ENCODE assay signal across 19 cellular contexts in genomic region chr1:185420588-185421081, GRCh38.
A peak's percentile ranks its signal among the peaks of the same experiment; 100 is the strongest.
DNase-seq lines count a peak whose midpoint lies in the region; ATAC-seq, FAIRE-seq and TF ChIP-seq lines count a peak whose summit lies in the region.
"Had no signal": no experiment of that assay in that cellular context is flagged by ENCODE, and none has a peak within 500 bp of the region (broad histone marks: within the 10 kb centered on the region; RNA-seq: fewer than 3 reads in every experiment).

No MANE protein-coding gene starts in this region.

- H3K9me3 Mint-ChIP-seq in activated naive CD4-positive, alpha-beta T cell treated with anti-CD3 and anti-CD28 coated beads, Interleukin-2, amount 50 U/mL, for 72 hours: no peaks in the 10 kb centered on the region
- H3K9me3 Mint-ChIP-seq in stimulated activated naive CD8-positive, alpha-beta T cell treated with anti-CD3 and anti-CD28 coated beads, Interleukin-15, Interleukin-2, amounts not matched to agents 100 ng/mL and 50 ng/mL, for 24 hours: no peaks in the 10 kb centered on the region
- H3K9me3 Mint-ChIP-seq: nephron progenitor cell had no signal

- H3K27ac ChIP-seq in prostate gland: no peak overlapping the region

- H3K36me3 Mint-ChIP-seq in activated naive CD4-positive, alpha-beta T cell treated with anti-CD3 and anti-CD28 coated beads, Interleukin-2, amount 50 U/mL, for 72 hours: no peaks in the 10 kb centered on the region
- H3K36me3 Mint-ChIP-seq in stimulated activated naive CD8-positive, alpha-beta T cell treated with anti-CD3 and anti-CD28 coated beads, Interleukin-15, Interleukin-2, amounts not matched to agents 100 ng/mL and 50 ng/mL, for 24 hours (ENCODE audit: low read depth): no peaks in the 10 kb centered on the region

- H3K4me1 ChIP-seq in prostate gland (replicated peaks): no peaks in the 10 kb centered on the region

- intact Hi-C loops in prostate gland (cut with DNase I): no loop called here

- no peak for DNase-seq in activated naive CD4-positive, alpha-beta T cell treated with anti-CD3 and anti-CD28 coated beads, Interleukin-2, amount 50 U/mL, for 72 hours (ENCODE audit: low spot score in 2 of 2)
- DNase-seq in activated naive CD4-positive, alpha-beta T cell (lab: John Stamatoyannopoulos, UW): no peak
- DNase-seq in SIG-M5 (lab: John Stamatoyannopoulos, UW) (peak; percentile 21), NCI-H2081 treated with DMSO at 0.1 percent for 48 hours (lab: John Stamatoyannopoulos, UW) (no peak), urothelium cell line (ENCODE audit: low spot score) (no peak), prostate gland (ENCODE audit: low spot score) (no peak)
- peak; percentile 12 for DNase-seq in central memory CD4-positive, alpha-beta T cell
- DNase-seq: activated CD4-positive, CD25-positive, alpha-beta regulatory T cell treated with anti-CD3 and anti-CD28 coated beads, Interleukin-2, amount 50 U/mL, for 72 hours; cortex of kidney; GOT3; mammary epithelial cell; NCI-H1105 treated with DMSO at 0.1 percent for 48 hours; NCI-H2171 treated with DMSO at 0.1 percent for 48 hours; NCI-H774; nephron progenitor cell; T1000 had no signal

- H3K36me3 ChIP-seq in prostate gland: no peaks in the 10 kb centered on the region

- ATAC-seq in activated naive CD4-positive, alpha-beta T cell treated with anti-CD3 and anti-CD28 coated beads, Interleukin-2, amount 50 U/mL, for 72 hours: peak; percentile 34 to 39
- ATAC-seq: GM12878, K562 had no signal

- no peaks in the 10 kb centered on the region for H3K9me3 ChIP-seq in prostate gland

- FAIRE-seq in urothelium cell line (lab: Jason Lieb, UNC): no peak
- FAIRE-seq: GM12878, K562 had no signal

- peaks cover 10% of the 10 kb centered on the region for H3K4me1 Mint-ChIP-seq in stimulated activated naive CD8-positive, alpha-beta T cell treated with anti-CD3 and anti-CD28 coated beads, Interleukin-15, Interleukin-2, amounts not matched to agents 100 ng/mL and 50 ng/mL, for 24 hours (ENCODE audit: low read depth)
- H3K4me1 Mint-ChIP-seq: nephron progenitor cell had no signal

- H3K4me3 ChIP-seq in prostate gland: no peak overlapping the region
- H3K4me3 ChIP-seq: GM12878, K562 had no signal

- no peaks in the 10 kb centered on the region for H3K27me3 Mint-ChIP-seq in stimulated activated naive CD8-positive, alpha-beta T cell treated with anti-CD3 and anti-CD28 coated beads, Interleukin-15, Interleukin-2, amounts not matched to agents 100 ng/mL and 50 ng/mL, for 24 hours

- no peak overlapping the region for H3K27ac Mint-ChIP-seq in activated naive CD4-positive, alpha-beta T cell treated with anti-CD3 and anti-CD28 coated beads, Interleukin-2, amount 50 U/mL, for 72 hours
- peak overlapping the region; percentile 86 for H3K27ac Mint-ChIP-seq in stimulated activated naive CD8-positive, alpha-beta T cell treated with anti-CD3 and anti-CD28 coated beads, Interleukin-15, Interleukin-2, amounts not matched to agents 100 ng/mL and 50 ng/mL, for 24 hours
- H3K27ac Mint-ChIP-seq: nephron progenitor cell had no signal

- TF ChIP-seq CTCF in prostate gland (IDR thresholded peaks at IDR 0.05): no peak

- no peak overlapping the region for H3K4me3 Mint-ChIP-seq in stimulated activated naive CD8-positive, alpha-beta T cell treated with anti-CD3 and anti-CD28 coated beads, Interleukin-15, Interleukin-2, amounts not matched to agents 100 ng/mL and 50 ng/mL, for 24 hours
- H3K4me3 Mint-ChIP-seq: nephron progenitor cell had no signal

- H3K27me3 ChIP-seq in prostate gland (replicated peaks; ENCODE audit: insufficient read depth): no peaks in the 10 kb centered on the region

- TF ChIP-seq POLR2A in prostate gland (IDR thresholded peaks at IDR 0.05): no peak

Comparison
In these comparisons a context has a peak if more than half of its experiments do, and no peak if none do; other contexts are left out.
1. DNase-seq: peak in SIG-M5 (single experiment) and central memory CD4-positive, alpha-beta T cell (single experiment); none in activated naive CD4-positive, alpha-beta T cell treated with anti-CD3 and anti-CD28 coated beads, Interleukin-2, amount 50 U/mL, for 72 hours (0 of 2), activated naive CD4-positive, alpha-beta T cell (0 of 4), NCI-H2081 treated with DMSO at 0.1 percent for 48 hours (single experiment), urothelium cell line (single experiment) and prostate gland (single experiment).